ENCODE assay signal across 21 cellular contexts in genomic region chr20:59210186-59210585, GRCh38. TPM values are rescaled to one million over a fixed set of nuclear protein-coding genes. Genes with fewer than 3 reads are reported as not detected.
DNase-seq lines count a peak whose midpoint lies in the region; ATAC-seq and TF ChIP-seq lines count a peak whose summit lies in the region.
"Had no signal": no experiment of that assay in that cellular context is flagged by ENCODE, and none has a peak within 500 bp of the region (broad histone marks: within the 10 kb centered on the region; RNA-seq: fewer than 3 reads in every experiment).

No MANE protein-coding gene starts in this region.

- H3K27ac Mint-ChIP-seq in activated T-helper 17 cell treated with anti-CD3 and anti-CD28 coated beads, Interleukin-2, amount 50 U/mL, for 72 hours, result peak overlapping the region; percentile 67
- H3K27ac Mint-ChIP-seq: B cell; CD4-positive, alpha-beta T cell had no signal

- no peak overlapping the region for H2BK15ac ChIP-seq in neuronal stem cell (ENCODE audit: low read length)

- no peak overlapping the region for H3K23ac ChIP-seq in neuronal stem cell (ENCODE audit: low read depth, low read length, poor library complexity)

- H4K91ac ChIP-seq in neuronal stem cell (ENCODE audit: low read depth, low read length, poor library complexity), result no peak overlapping the region

- H3K4me1 ChIP-seq in neuronal stem cell (ENCODE audit: control insufficient read depth in 2 of 2, insufficient read depth in 1 of 2, low read depth in 1 of 2, low read length in 2 of 2) (peaks cover 0 to 9% of the 10 kb centered on the region in 2 donors), breast epithelium (no peaks in the 10 kb centered on the region), upper lobe of right lung (peaks cover 5% of the 10 kb centered on the region)

- no peak overlapping the region for H2AK5ac ChIP-seq in neuronal stem cell (ENCODE audit: low read depth, low read length)

- no peak overlapping the region for H2BK5ac ChIP-seq in neuronal stem cell (ENCODE audit: low read length)

- no peak overlapping the region for H3K9ac ChIP-seq in neuronal stem cell (ENCODE audit: low read depth, low read length, poor library complexity)
- H3K9ac ChIP-seq: BLaER1, GM23248 had no signal

- H3K9me3 ChIP-seq in neuronal stem cell (replicated peaks in 1 of 2; ENCODE audit: control insufficient read depth in 2 of 2, insufficient read depth in 1 of 2, low read depth in 1 of 2, low read length in 2 of 2), result no peaks in the 10 kb centered on the region
- H3K9me3 ChIP-seq in breast epithelium, result no peaks in the 10 kb centered on the region
- no peaks in the 10 kb centered on the region for H3K9me3 ChIP-seq in upper lobe of right lung
- H3K9me3 ChIP-seq: BLaER1 had no signal

- peak overlapping the region; percentile 23 for H2BK12ac ChIP-seq in neuronal stem cell (ENCODE audit: low read length)

- H3K4me3 ChIP-seq in neuronal stem cell (ENCODE audit: low read length in 2 of 2) (no peak overlapping the region), breast epithelium (no peak overlapping the region), upper lobe of right lung (no peak overlapping the region)
- H3K4me3 ChIP-seq: BLaER1, GM23248 had no signal

- H3K9me3 Mint-ChIP-seq in activated T-helper 17 cell treated with anti-CD3 and anti-CD28 coated beads, Interleukin-2, amount 50 U/mL, for 72 hours, result no peaks in the 10 kb centered on the region
- H3K9me3 Mint-ChIP-seq: CD4-positive, alpha-beta T cell; CD8-positive, alpha-beta memory T cell had no signal

- TF ChIP-seq CTCF in breast epithelium (IDR thresholded peaks at IDR 0.05) (no peak), upper lobe of right lung (IDR thresholded peaks at IDR 0.05) (no peak)

- no peaks in the 10 kb centered on the region for H3K79me1 ChIP-seq in neuronal stem cell (ENCODE audit: low read depth, low read length)

- no peaks in the 10 kb centered on the region for H3K27me3 Mint-ChIP-seq in activated T-helper 17 cell treated with anti-CD3 and anti-CD28 coated beads, Interleukin-2, amount 50 U/mL, for 72 hours
- H3K27me3 Mint-ChIP-seq: B cell; CD4-positive, alpha-beta T cell; CD8-positive, alpha-beta memory T cell had no signal

- H3K18ac ChIP-seq in neuronal stem cell (ENCODE audit: low read length), result no peak overlapping the region

- peak overlapping the region; percentile 39 for H3K14ac ChIP-seq in neuronal stem cell (ENCODE audit: low read length)

- H3K27ac ChIP-seq in neuronal stem cell (replicated peaks; ENCODE audit: low read length) (no peak overlapping the region), breast epithelium (no peak overlapping the region), upper lobe of right lung (no peak overlapping the region)
- H3K27ac ChIP-seq: 22Rv1, BLaER1, C4-2B, GM23248 had no signal

- H2BK120ac ChIP-seq in neuronal stem cell (ENCODE audit: low read depth, low read length), result no peak overlapping the region

- WGBS in neuronal stem cell (ENCODE audit: extremely low coverage in 2 of 2, insufficient read length in 2 of 2, insufficient replicate concordance in 1 of 2), 2 donors, result no CpG with 5 or more reads among the region's 11 CpGs

- no peak overlapping the region for H3K4ac ChIP-seq in neuronal stem cell (ENCODE audit: low read length)

- no peak for TF ChIP-seq POLR2A in breast epithelium (IDR thresholded peaks at IDR 0.05)

- no peak for ATAC-seq in activated T-helper 17 cell treated with anti-CD3 and anti-CD28 coated beads, Interleukin-2, amount 50 U/mL, for 72 hours (replicated peaks)
- ATAC-seq in upper lobe of right lung, result no peak

- in situ Hi-C loops in G401 (cut with HindIII; ENCODE audit: low sequenced_read_pairs), result no loop called here

- no peak overlapping the region for H4K8ac ChIP-seq in neuronal stem cell (ENCODE audit: low read depth, low read length)

- no peak overlapping the region for H2AFZ ChIP-seq in neuronal stem cell (ENCODE audit: low read length)
- H2AFZ ChIP-seq: GM23248 had no signal

- DNase-seq in G401 (ENCODE audit: low spot score), result peak; percentile 68
- DNase-seq in neuronal stem cell (ENCODE audit: low spot score), result no peak
- DNase-seq in breast epithelium (ENCODE audit: low spot score in 2 of 2), result no peak
- no peak for DNase-seq in NCI-H1092 (lab: John Stamatoyannopoulos, UW)
- DNase-seq in upper lobe of right lung, result no peak
- DNase-seq: CD4-positive, alpha-beta T cell; CD8-positive, alpha-beta memory T cell; DMS 273 treated with DMSO at 0.1 percent for 48 hours; DMS79; EL; GF-D8; GM23248; H7; HCEC 1CT had no signal

- peaks cover 65% of the 10 kb centered on the region for H3K36me3 Mint-ChIP-seq in activated T-helper 17 cell treated with anti-CD3 and anti-CD28 coated beads, Interleukin-2, amount 50 U/mL, for 72 hours (ENCODE audit: low read depth)

- intact Hi-C loops in breast epithelium (cut with DNase I; ENCODE audit: low total_unique reads), result no loop called here
- intact Hi-C loops in upper lobe of right lung (cut with DNase I), result loop anchor here (10.0 kb wide), 1 partner anchor 335 kb away; no protein-coding TSS in a partner anchor

- H3K4me1 Mint-ChIP-seq in activated T-helper 17 cell treated with anti-CD3 and anti-CD28 coated beads, Interleukin-2, amount 50 U/mL, for 72 hours, result peaks cover 24% of the 10 kb centered on the region

- H3K4me3 Mint-ChIP-seq in activated T-helper 17 cell treated with anti-CD3 and anti-CD28 coated beads, Interleukin-2, amount 50 U/mL, for 72 hours, result no peak overlapping the region
- H3K4me3 Mint-ChIP-seq: B cell; CD4-positive, alpha-beta T cell; CD8-positive, alpha-beta memory T cell had no signal

- no peak overlapping the region for H3K4me2 ChIP-seq in neuronal stem cell (ENCODE audit: insufficient read depth, low read length, poor library complexity, severe bottlenecking)
- H3K4me2 ChIP-seq: BLaER1 had no signal

- H3K27me3 ChIP-seq in neuronal stem cell (ENCODE audit: control insufficient read depth in 3 of 3, insufficient read depth in 3 of 3, low read depth in 1 of 3, low read length in 3 of 3) (peaks cover 0 to 2% (median 0%) of the 10 kb centered on the region in 3 experiments), breast epithelium (peaks cover 0 to 7% of the 10 kb centered on the region in 2 donors), upper lobe of right lung (peaks cover 5% of the 10 kb centered on the region)
- H3K27me3 ChIP-seq: BLaER1 had no signal

- H3K36me3 ChIP-seq in neuronal stem cell (replicated peaks in 1 of 2; ENCODE audit: control insufficient read depth in 2 of 2, insufficient read depth in 2 of 2, low read length in 2 of 2) (no peaks in the 10 kb centered on the region), breast epithelium (no peaks in the 10 kb centered on the region), upper lobe of right lung (no peaks in the 10 kb centered on the region)
- H3K36me3 ChIP-seq: BLaER1 had no signal

RNA-seq across cellular contexts. Expression of gene ZNF831, which starts 46.6 kb away (rescaled TPM):
- not detected in 2 replicates for total RNA-seq in G401 (2014; rRNA removed; shearing (Covaris generic))
- total RNA-seq in activated T-helper 17 cell treated with anti-CD3 and anti-CD28 coated beads, Interleukin-2, amount 50 U/mL, for 72 hours, result 10 to 100 TPM; 13.5 to 17.8 TPM
- polyA plus RNA-seq in neuronal stem cell (2013, experiment 1 of 2), result not detected
- polyA plus RNA-seq in neuronal stem cell (2013, experiment 2 of 2), result not detected
- total RNA-seq in breast epithelium (1 to 10 TPM in 2 of 3 donors, under 1 TPM in 1; 0.48 to 1.6 (median 1.2) TPM), upper lobe of right lung (1.0 TPM)
- total RNA-seq: GM23248, H1, H7 had no signal
- polyA plus RNA-seq: AG04450, GM23248, H1 had no signal
